ENCODE assay signal across 8 cellular contexts in genomic region chr11:11155962-11156815, GRCh38.
DNase-seq lines count a peak whose midpoint lies in the region; ATAC-seq and TF ChIP-seq lines count a peak whose summit lies in the region.

No MANE protein-coding gene starts in this region.

- H3K36me3 Mint-ChIP-seq in activated T-cell treated with anti-CD3 and anti-CD28 coated beads, Interleukin-2, amount 50 U/mL, for 24 hours (ENCODE audit: low read depth) = peaks cover 4% of the 10 kb centered on the region
- H3K36me3 Mint-ChIP-seq in type B pancreatic cell = no peaks in the 10 kb centered on the region

- WGBS in iPS DF 6.9 (ENCODE audit: insufficient coverage, insufficient read length) = no CpG with 5 or more reads among the region's 33 CpGs
- WGBS in body of pancreas, 2 donors = 59 to 68% methylated on average over 23 to 32 of the region's 33 CpGs

- H3K27ac Mint-ChIP-seq in activated T-cell treated with anti-CD3 and anti-CD28 coated beads, Interleukin-2, amount 50 U/mL, for 24 hours = peak overlapping the region; percentile 87
- no peak overlapping the region for H3K27ac Mint-ChIP-seq in type B pancreatic cell

- no peak for ATAC-seq in body of pancreas
- ATAC-seq in GM18909 (IDR thresholded peaks at IDR 0.05; ENCODE audit: poor library complexity, unreplicated experiment) = no peak

- TF ChIP-seq CTCF in type B pancreatic cell (conservative IDR thresholded peaks at IDR 0.05) (peak; percentile 73), body of pancreas (IDR thresholded peaks at IDR 0.05) (peak in 2 of 7 experiments; percentile 4 to 20)

- no peaks in the 10 kb centered on the region for H3K27me3 ChIP-seq in iPS DF 6.9 (ENCODE audit: control insufficient read depth, insufficient read depth, low read length)
- H3K27me3 ChIP-seq in body of pancreas = no peaks in the 10 kb centered on the region

- in situ Hi-C loops in KBM-7 (cut with MboI; ENCODE audit: low pct_unique_long_range_greater_than_20kb, low sequenced_read_pairs) = no loop called here

- H3K4me3 Mint-ChIP-seq in activated T-cell treated with anti-CD3 and anti-CD28 coated beads, Interleukin-2, amount 50 U/mL, for 24 hours = peak overlapping the region; percentile 62
- H3K4me3 Mint-ChIP-seq in type B pancreatic cell = no peak overlapping the region

- no peak for TF ChIP-seq POLR2A in body of pancreas (IDR thresholded peaks at IDR 0.05)

- intact Hi-C loops in body of pancreas (cut with DNase I) = no loop called here

- peaks cover 26% of the 10 kb centered on the region for H3K4me1 Mint-ChIP-seq in activated T-cell treated with anti-CD3 and anti-CD28 coated beads, Interleukin-2, amount 50 U/mL, for 24 hours (ENCODE audit: low read depth)
- H3K4me1 Mint-ChIP-seq in type B pancreatic cell (ENCODE audit: unreplicated experiment) = peaks cover 3% of the 10 kb centered on the region

- H3K9me3 Mint-ChIP-seq in activated T-cell treated with anti-CD3 and anti-CD28 coated beads, Interleukin-2, amount 50 U/mL, for 24 hours = no peaks in the 10 kb centered on the region
- no peaks in the 10 kb centered on the region for H3K9me3 Mint-ChIP-seq in type B pancreatic cell

- H3K4me1 ChIP-seq in iPS DF 6.9 (ENCODE audit: control insufficient read depth, insufficient read depth, low read length) (no peaks in the 10 kb centered on the region), body of pancreas (no peaks in the 10 kb centered on the region)

- DNase-seq in CMK (ENCODE audit: low read depth) = peak; percentile 4
- DNase-seq in KBM-7 = peak; percentile 77
- DNase-seq in activated T-cell treated with anti-CD3 and anti-CD28 coated beads, Interleukin-2, amount 50 U/mL, for 24 hours = peak; percentile 69
- peak; percentile 45 for DNase-seq in iPS DF 6.9 (ENCODE audit: low read depth, low spot score)
- DNase-seq in type B pancreatic cell (ENCODE audit: extremely low spot score, unreplicated experiment) = no peak
- no peak for DNase-seq in midbrain (lab: John Stamatoyannopoulos, UW)
- DNase-seq in body of pancreas = no peak

- H3K4me3 ChIP-seq in iPS DF 6.9 (ENCODE audit: low read length) = no peak overlapping the region
- H3K4me3 ChIP-seq in body of pancreas = no peak overlapping the region

- H3K27ac ChIP-seq in iPS DF 6.9 (ENCODE audit: low read length) (no peak overlapping the region), body of pancreas (no peak overlapping the region)

- H3K27me3 Mint-ChIP-seq in activated T-cell treated with anti-CD3 and anti-CD28 coated beads, Interleukin-2, amount 50 U/mL, for 24 hours = no peaks in the 10 kb centered on the region
- peaks cover 4% of the 10 kb centered on the region for H3K27me3 Mint-ChIP-seq in type B pancreatic cell

- no peaks in the 10 kb centered on the region for H3K9me3 ChIP-seq in iPS DF 6.9 (ENCODE audit: control insufficient read depth, insufficient read depth, low read length)
- peaks cover 0 to 8% (median 0%) of the 10 kb centered on the region in 3 donors for H3K9me3 ChIP-seq in body of pancreas

- no peaks in the 10 kb centered on the region for H3K36me3 ChIP-seq in iPS DF 6.9 (ENCODE audit: control insufficient read depth, insufficient read depth, low read length)
- no peaks in the 10 kb centered on the region for H3K36me3 ChIP-seq in body of pancreas (replicated peaks in 1 of 2; ENCODE audit: insufficient read depth in 1 of 2, low read depth in 2 of 2)

Comparison
In these comparisons a context has a peak if more than half of its experiments do, and no peak if none do; other contexts are left out.
1. DNase-seq: peak in CMK (single experiment), KBM-7 (single experiment), activated T-cell treated with anti-CD3 and anti-CD28 coated beads, Interleukin-2, amount 50 U/mL, for 24 hours (single experiment) and iPS DF 6.9 (single experiment); none in type B pancreatic cell (single experiment), midbrain (single experiment) and body of pancreas (0 of 4).